Comparison of ENCODE assay signal across 9 cellular contexts in genomic region chr5:134609232-134609851, GRCh38. TPM values are rescaled to one million over a fixed set of nuclear protein-coding genes. Genes with fewer than 3 reads are reported as not detected.
A peak's percentile ranks its signal among the peaks of the same experiment; 100 is the strongest.
DNase-seq lines count a peak whose midpoint lies in the region; ATAC-seq and TF ChIP-seq lines count a peak whose summit lies in the region.
"Had no signal": no experiment of that assay in that cellular context is flagged by ENCODE, and none has a peak within 500 bp of the region (broad histone marks: within the 10 kb centered on the region; RNA-seq: fewer than 3 reads in every experiment).

No MANE protein-coding gene starts in this region.

- TF ChIP-seq POLR2A in erythroblast (IDR thresholded peaks at IDR 0.05; ENCODE audit: low read length) (no peak), uterus (IDR thresholded peaks at IDR 0.05) (no peak)

- no peaks in the 10 kb centered on the region for H3K36me3 ChIP-seq in uterus

- H3K27me3 ChIP-seq in uterus = no peaks in the 10 kb centered on the region

- H3K4me3 ChIP-seq in uterus = no peak overlapping the region

- intact Hi-C loops in uterus (cut with DNase I; ENCODE audit: low total_unique reads) = no loop called here

- H3K9me3 ChIP-seq in uterus = no peaks in the 10 kb centered on the region

- DNase-seq in DMS53 treated with DMSO at 0.1 percent for 48 hours (lab: John Stamatoyannopoulos, UW; ENCODE audit: unreplicated experiment) (peak; percentile 60), erythroblast (lab: John Stamatoyannopoulos, UW) (peak; percentile 43 to 74), SIG-M5 treated with dmso at 0.1 percent for 504 hours (lab: John Stamatoyannopoulos, UW; ENCODE audit: unreplicated experiment) (no peak), uterus (no peak), HK-2 (ENCODE audit: unreplicated experiment) (no peak)
- no peak for DNase-seq in activated CD4-positive, alpha-beta T cell treated with anti-CD3 and anti-CD28 coated beads for 48 hours
- DNase-seq: NCI-H2029 had no signal

- no peak for TF ChIP-seq CTCF in uterus (IDR thresholded peaks at IDR 0.05)

- ATAC-seq in GM19397 (IDR thresholded peaks at IDR 0.05; ENCODE audit: unreplicated experiment) (peak; percentile 60), HG03571 (IDR thresholded peaks at IDR 0.05; ENCODE audit: unreplicated experiment) (peak; percentile 64)

- no peak overlapping the region for H3K27ac ChIP-seq in uterus

- H3K4me1 ChIP-seq in uterus = no peaks in the 10 kb centered on the region

RNA-seq across cellular contexts. Expression of gene SAR1B, which starts 23.3 kb away (rescaled TPM):
- total RNA-seq in uterus = 100 to 1,000 TPM in 1 of 4 donors, 10 to 100 TPM in 3; 38.0 to 612 (median 81.9) TPM

RNA-seq across cellular contexts. Expression of gene SEC24A, which starts 39.2 kb away (rescaled TPM):
- total RNA-seq in uterus = 10 to 100 TPM in 3 of 4 donors, 1 to 10 TPM in 1; 7.2 to 51.3 (median 30.7) TPM

Comparison
In these comparisons a context has a peak if more than half of its experiments do, and no peak if none do; other contexts are left out.
1. DNase-seq: peak in DMS53 treated with DMSO at 0.1 percent for 48 hours (single experiment) and erythroblast (2 of 2); none in SIG-M5 treated with dmso at 0.1 percent for 504 hours (single experiment), uterus (0 of 2), activated CD4-positive, alpha-beta T cell treated with anti-CD3 and anti-CD28 coated beads for 48 hours (single experiment) and HK-2 (single experiment).